ENCODE assay signal across 20 cellular contexts in the genomic region with DNA sequence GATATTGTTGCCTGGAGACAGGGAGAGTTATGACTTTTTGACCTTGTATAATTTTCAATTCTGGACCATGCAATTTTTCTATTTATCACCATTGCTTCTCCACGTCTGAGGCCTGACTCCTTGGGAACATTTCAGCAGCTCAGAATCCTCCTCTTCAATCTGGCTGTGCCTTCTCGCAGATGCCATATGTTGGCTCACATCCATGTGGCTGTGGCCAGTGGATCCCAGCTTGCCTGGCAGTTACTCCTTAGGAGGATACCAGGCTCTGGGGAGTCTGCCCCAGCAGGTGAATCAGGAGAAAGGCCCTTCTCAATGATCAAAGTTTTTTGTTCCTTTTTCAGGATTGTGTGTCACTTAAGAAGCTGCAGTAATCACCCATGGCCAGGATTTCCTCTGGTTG.
"Had no signal": no experiment of that assay in that cellular context is flagged by ENCODE, and none has a peak within 500 bp of the region (broad histone marks: within the 10 kb centered on the region; RNA-seq: fewer than 3 reads in every experiment).

No MANE protein-coding gene starts in this region.

- H3K36me3 ChIP-seq: ovary, upper lobe of left lung had no signal

- H3K4me3 Mint-ChIP-seq: activated CD4-positive, alpha-beta T cell treated with anti-CD3 and anti-CD28 coated beads, Interleukin-2, amount 10 ng/mL, durations not matched to agents 24 days and 14 days; activated CD8-positive, alpha-beta memory T cell treated with anti-CD3 and anti-CD28 coated beads, Interleukin-2, amount 10 ng/mL, durations not matched to agents 7 days and 5 days; activated CD8-positive, alpha-beta T cell treated with anti-CD3 and anti-CD28 coated beads for 36 hours; activated naive CD4-positive, alpha-beta T cell treated with anti-CD3 and anti-CD28 coated beads, Interleukin-2, amount 10 ng/mL, durations not matched to agents 7 days and 5 days; natural killer cell treated with Interleukin-12 subunit alpha and Interleukin-12 subunit beta and Interleukin-15 and Interleukin-18, amount 100 ng/mL, for 72 hours had no signal

- H3K4me3 ChIP-seq: ovary, psoas muscle, upper lobe of left lung had no signal

- H3K9me3 Mint-ChIP-seq: activated CD4-positive, alpha-beta T cell treated with anti-CD3 and anti-CD28 coated beads, Interleukin-2, amount 10 ng/mL, durations not matched to agents 24 days and 14 days; activated CD8-positive, alpha-beta T cell treated with anti-CD3 and anti-CD28 coated beads for 36 hours; activated naive CD4-positive, alpha-beta T cell treated with anti-CD3 and anti-CD28 coated beads, Interleukin-2, amount 10 ng/mL, durations not matched to agents 7 days and 5 days; natural killer cell treated with Interleukin-12 subunit alpha and Interleukin-12 subunit beta and Interleukin-15 and Interleukin-18, amount 100 ng/mL, for 72 hours had no signal

- H3K36me3 Mint-ChIP-seq: activated CD8-positive, alpha-beta memory T cell treated with anti-CD3 and anti-CD28 coated beads, Interleukin-2, amount 10 ng/mL, durations not matched to agents 7 days and 5 days; activated naive CD4-positive, alpha-beta T cell treated with anti-CD3 and anti-CD28 coated beads, Interleukin-2, amount 10 ng/mL, durations not matched to agents 7 days and 5 days; natural killer cell treated with Interleukin-12 subunit alpha and Interleukin-12 subunit beta and Interleukin-15 and Interleukin-18, amount 100 ng/mL, for 72 hours had no signal

- H3K27ac Mint-ChIP-seq: activated CD4-positive, alpha-beta T cell treated with anti-CD3 and anti-CD28 coated beads, Interleukin-2, amount 10 ng/mL, durations not matched to agents 24 days and 14 days; activated CD8-positive, alpha-beta memory T cell treated with anti-CD3 and anti-CD28 coated beads, Interleukin-2, amount 10 ng/mL, durations not matched to agents 7 days and 5 days; activated CD8-positive, alpha-beta T cell treated with anti-CD3 and anti-CD28 coated beads for 36 hours; activated naive CD4-positive, alpha-beta T cell treated with anti-CD3 and anti-CD28 coated beads, Interleukin-2, amount 10 ng/mL, durations not matched to agents 7 days and 5 days; natural killer cell treated with Interleukin-12 subunit alpha and Interleukin-12 subunit beta and Interleukin-15 and Interleukin-18, amount 100 ng/mL, for 72 hours had no signal

- H3K27me3 Mint-ChIP-seq: activated CD4-positive, alpha-beta T cell treated with anti-CD3 and anti-CD28 coated beads, Interleukin-2, amount 10 ng/mL, durations not matched to agents 24 days and 14 days; activated CD8-positive, alpha-beta memory T cell treated with anti-CD3 and anti-CD28 coated beads, Interleukin-2, amount 10 ng/mL, durations not matched to agents 7 days and 5 days had no signal

- H3K4me1 ChIP-seq: psoas muscle, upper lobe of left lung had no signal

- H3K27ac ChIP-seq: ovary, psoas muscle, upper lobe of left lung, VCaP had no signal

- DNase-seq: activated CD4-positive, alpha-beta T cell treated with anti-CD3 and anti-CD28 coated beads, Interleukin-2, amount 10 ng/mL, durations not matched to agents 24 days and 14 days; activated CD8-positive, alpha-beta memory T cell treated with anti-CD3 and anti-CD28 coated beads, Interleukin-2, amount 10 ng/mL, durations not matched to agents 7 days and 5 days; activated CD8-positive, alpha-beta T cell treated with anti-CD3 and anti-CD28 coated beads for 36 hours; activated effector memory CD4-positive, alpha-beta T cell treated with anti-CD3 and anti-CD28 coated beads, Interleukin-2, amount 50 U/mL, for 16 hours; activated naive CD4-positive, alpha-beta T cell treated with anti-CD3 and anti-CD28 coated beads, Interleukin-2, amount 10 ng/mL, durations not matched to agents 7 days and 5 days; activated T-cell treated with anti-CD3 and anti-CD28 coated beads for 4 hours; amygdala; dermis blood vessel endothelial cell; effector CD8-positive, alpha-beta T cell; erythroblast; foreskin fibroblast; midbrain; ovary; psoas muscle; right cardiac atrium; stimulated activated CD4-positive, alpha-beta T cell treated with anti-CD3 and anti-CD28 coated beads, Interleukin-4, amount 100 ng/mL, for 24 hours; stimulated activated naive CD4-positive, alpha-beta T cell treated with Interleukin-2 at 50 U/mL for 16 hours; upper lobe of left lung had no signal

- H3K4me1 Mint-ChIP-seq: activated CD4-positive, alpha-beta T cell treated with anti-CD3 and anti-CD28 coated beads, Interleukin-2, amount 10 ng/mL, durations not matched to agents 24 days and 14 days; activated CD8-positive, alpha-beta memory T cell treated with anti-CD3 and anti-CD28 coated beads, Interleukin-2, amount 10 ng/mL, durations not matched to agents 7 days and 5 days; activated naive CD4-positive, alpha-beta T cell treated with anti-CD3 and anti-CD28 coated beads, Interleukin-2, amount 10 ng/mL, durations not matched to agents 7 days and 5 days had no signal

- H3K27me3 ChIP-seq: ovary, upper lobe of left lung had no signal

- H3K9me3 ChIP-seq: ovary, psoas muscle, upper lobe of left lung had no signal
